ENCODE assay signal across 8 cellular contexts in genomic region chr15:49044761-49045571, GRCh38. TPM values are rescaled to one million over a fixed set of nuclear protein-coding genes. Genes with fewer than 3 reads are reported as not detected.
A peak's percentile ranks its signal among the peaks of the same experiment; 100 is the strongest.
DNase-seq lines count a peak whose midpoint lies in the region; ATAC-seq lines count a peak whose summit lies in the region.

No MANE protein-coding gene starts in this region.

- no peaks in the 10 kb centered on the region for H3K9me3 ChIP-seq in iPS-18a (ENCODE audit: control insufficient read depth, low read depth, low read length)
- H3K9me3 ChIP-seq in stomach smooth muscle (ENCODE audit: control insufficient read depth in 2 of 2, low read length in 2 of 2), result no peaks in the 10 kb centered on the region

- ATAC-seq in GM21526 (IDR thresholded peaks at IDR 0.05; ENCODE audit: low FRiP score, unreplicated experiment), result no peak

- peak overlapping the region; percentile 76 for H3K27ac Mint-ChIP-seq in activated CD4-positive, alpha-beta memory T cell treated with anti-CD3 and anti-CD28 coated beads for 36 hours

- H3K27me3 ChIP-seq in iPS-18a (ENCODE audit: control insufficient read depth, insufficient read depth, low read length), result no peaks in the 10 kb centered on the region
- no peaks in the 10 kb centered on the region for H3K27me3 ChIP-seq in stomach smooth muscle (ENCODE audit: control insufficient read depth in 1 of 2, insufficient read depth in 2 of 2, low read length in 2 of 2)

- POLR2A ChIA-PET in activated CD4-positive, alpha-beta memory T cell treated with anti-CD3 and anti-CD28 coated beads for 36 hours (lab: Charles Lee), result no interaction called here

- peak overlapping the region; percentile 89 for H3K4me3 ChIP-seq in iPS-18a (ENCODE audit: low read length)
- peak overlapping the region; percentile 89 to 97 for H3K4me3 ChIP-seq in stomach smooth muscle (ENCODE audit: low read length in 2 of 2)

- H3K27ac ChIP-seq in iPS-18a (ENCODE audit: low read length), result no peak overlapping the region
- no peak overlapping the region for H3K27ac ChIP-seq in stomach smooth muscle (ENCODE audit: low read length)

- H3K4me1 ChIP-seq in iPS-18a (ENCODE audit: control insufficient read depth, low read depth, low read length) (peaks cover 19% of the 10 kb centered on the region), stomach smooth muscle (ENCODE audit: control insufficient read depth, insufficient read depth, low read length) (peaks cover 5% of the 10 kb centered on the region)

- no peaks in the 10 kb centered on the region for H3K36me3 ChIP-seq in iPS-18a (ENCODE audit: control insufficient read depth, low read depth, low read length)
- no peaks in the 10 kb centered on the region for H3K36me3 ChIP-seq in stomach smooth muscle (ENCODE audit: control insufficient read depth in 2 of 2, insufficient read depth in 2 of 2, low read length in 2 of 2)

- H3K9ac ChIP-seq in iPS-18a (ENCODE audit: low read length) (peak overlapping the region; percentile 80), stomach smooth muscle (ENCODE audit: low read length in 2 of 2) (peak overlapping the region; percentile 91 to 94)

- intact Hi-C loops in activated CD4-positive, alpha-beta memory T cell treated with anti-CD3 and anti-CD28 coated beads for 36 hours (cut with micrococcal nuclease), result loop anchor here (5.0 to 10.0 kb wide), 2 partner anchors 83 to 580 kb away; partner anchors contain the start of genes DTWD1, FAM227B and SHC4

- H3K27me3 Mint-ChIP-seq in activated CD4-positive, alpha-beta memory T cell treated with anti-CD3 and anti-CD28 coated beads for 36 hours, result no peaks in the 10 kb centered on the region

- peak overlapping the region; percentile 91 for H3K4me3 Mint-ChIP-seq in activated CD4-positive, alpha-beta memory T cell treated with anti-CD3 and anti-CD28 coated beads for 36 hours

- CTCF ChIA-PET in activated CD4-positive, alpha-beta memory T cell treated with anti-CD3 and anti-CD28 coated beads for 36 hours (lab: Charles Lee), result interaction anchor here (0.7 to 1.8 kb wide), 3 partner anchors 69 to 183 kb away, joined by 3 to 13 read pairs (median 4); no protein-coding TSS in a partner anchor

- peak; percentile 15 for DNase-seq in DMS 273 (lab: John Stamatoyannopoulos, UW; ENCODE audit: unreplicated experiment)
- no peak for DNase-seq in DMS 273 treated with DMSO at 0.1 percent for 48 hours (lab: John Stamatoyannopoulos, UW)
- DNase-seq in activated CD4-positive, alpha-beta memory T cell treated with anti-CD3 and anti-CD28 coated beads for 36 hours, result no peak
- DNase-seq in NK-92 treated with Interleukin-12 subunit alpha and Interleukin-12 subunit beta, amount 100 ng/mL, for 24 hours (lab: John Stamatoyannopoulos, UW), result no peak
- no peak for DNase-seq in islet precursor cell

- no peaks in the 10 kb centered on the region for H3K36me3 Mint-ChIP-seq in activated CD4-positive, alpha-beta memory T cell treated with anti-CD3 and anti-CD28 coated beads for 36 hours

- no peaks in the 10 kb centered on the region for H3K9me3 Mint-ChIP-seq in activated CD4-positive, alpha-beta memory T cell treated with anti-CD3 and anti-CD28 coated beads for 36 hours

- H3K4me1 Mint-ChIP-seq in activated CD4-positive, alpha-beta memory T cell treated with anti-CD3 and anti-CD28 coated beads for 36 hours (ENCODE audit: low read depth), result peaks cover 36% of the 10 kb centered on the region

RNA-seq across cellular contexts. Expression of gene SECISBP2L, which starts 1.3 kb away (rescaled TPM):
- 10 to 100 TPM; 22.5 to 24.6 TPM for total RNA-seq in activated CD4-positive, alpha-beta memory T cell treated with anti-CD3 and anti-CD28 coated beads for 36 hours
